In genomic region chr16:969508-970378, GRCh38 we compare ENCODE assay signal across 8 cellular contexts. TPM values are rescaled to one million over a fixed set of nuclear protein-coding genes. Genes with fewer than 3 reads are reported as not detected.
DNase-seq lines count a peak whose midpoint lies in the region; ATAC-seq and TF ChIP-seq lines count a peak whose summit lies in the region.

No MANE protein-coding gene starts in this region.

- H3K9me3 ChIP-seq in gastroesophageal sphincter = no peaks in the 10 kb centered on the region

- H3K36me3 Mint-ChIP-seq in WTC11 (peaks cover 5% of the 10 kb centered on the region), osteocyte (ENCODE audit: unreplicated experiment) (peaks cover 19% of the 10 kb centered on the region)

- WGBS in gastroesophageal sphincter (ENCODE audit: low coverage in 1 of 2), 2 donors = 40 to 49% methylated on average over 7 to 12 of the region's 53 CpGs

- H3K4me1 ChIP-seq in gastroesophageal sphincter = peaks cover 0 to 32% (median 9%) of the 10 kb centered on the region in 3 donors

- H3K36me3 ChIP-seq in gastroesophageal sphincter = peaks cover 0 to 38% of the 10 kb centered on the region in 2 donors

- H3K27ac ChIP-seq in gastroesophageal sphincter = peak overlapping the region in 3 of 4 donors; percentile 81 to 87 (median 84)

- CTCF ChIA-PET in WTC11 (lab: Charles Lee) = interaction anchor here (0.6 to 4.5 kb wide), 3 partner anchors 11 to 617 kb away, joined by 3 to 18 read pairs (median 4); partner anchors contain the start of gene SOX8

- H3K4me1 Mint-ChIP-seq in WTC11 (peaks cover 12% of the 10 kb centered on the region), osteocyte (ENCODE audit: unreplicated experiment) (peaks cover 13% of the 10 kb centered on the region)

- no peaks in the 10 kb centered on the region for H3K27me3 ChIP-seq in gastroesophageal sphincter

- peak overlapping the region; percentile 94 to 95 for H3K4me3 ChIP-seq in gastroesophageal sphincter

- no peak for TF ChIP-seq EP300 in gastroesophageal sphincter (IDR thresholded peaks at IDR 0.05)

- H3K4me3 Mint-ChIP-seq in WTC11 (peak overlapping the region; percentile 68), osteocyte (ENCODE audit: unreplicated experiment) (peak overlapping the region; percentile 76)

- no peak for TF ChIP-seq POLR2A in gastroesophageal sphincter (IDR thresholded peaks at IDR 0.05)

- H3K27ac Mint-ChIP-seq in WTC11 (no peak overlapping the region), osteocyte (ENCODE audit: unreplicated experiment) (peak overlapping the region; percentile 50)

- H3K9me3 Mint-ChIP-seq in WTC11 (no peaks in the 10 kb centered on the region; the same call in 1 of the 2 replicates), osteocyte (ENCODE audit: unreplicated experiment) (peaks cover 9% of the 10 kb centered on the region)

- POLR2A ChIA-PET in WTC11 (lab: Charles Lee) = interaction anchor here (1.8 kb wide), 1 partner anchor 12 kb away, joined by 7 read pairs; the partner anchor contains the start of gene SOX8

- ATAC-seq in WTC11 (peak; percentile 5), gastroesophageal sphincter (no peak), HG03442 (IDR thresholded peaks at IDR 0.05; ENCODE audit: unreplicated experiment) (no peak)

- peaks cover 16% of the 10 kb centered on the region for H3K27me3 Mint-ChIP-seq in WTC11 (ENCODE audit: low read depth)
- peaks cover 2% of the 10 kb centered on the region for H3K27me3 Mint-ChIP-seq in osteocyte (ENCODE audit: unreplicated experiment)

- TF ChIP-seq CTCF in WTC11 (IDR thresholded peaks at IDR 0.05) (no peak), gastroesophageal sphincter (IDR thresholded peaks at IDR 0.05) (no peak), osteocyte (IDR thresholded peaks at IDR 0.05) (no peak)

- DNase-seq in stimulated activated CD4-positive, alpha-beta T cell treated with anti-CD3 and anti-CD28 coated beads, Interleukin-15, amount 100 ng/mL, for 24 hours = peak; percentile 41
- DNase-seq in stimulated activated CD4-positive, alpha-beta T cell treated with anti-CD3 and anti-CD28 coated beads, Interleukin-2, amount 100 ng/mL, for 48 hours = no peak
- DNase-seq in WTC11 (ENCODE audit: low spot score) (peak; percentile 39), osteocyte (ENCODE audit: extremely low spot score, unreplicated experiment) (no peak), SK-N-DZ (ENCODE audit: low spot score) (no peak), NCI-H1417 treated with DMSO at 0.1 percent for 48 hours (lab: John Stamatoyannopoulos, UW) (no peak)

TF ChIP-seq in WTC11, 78 proteins besides CTCF, POLR2A, EP300 and RAD21:
- TF ChIP-seq ZNF263 (CRISPR knock-in tag; IDR thresholded peaks at IDR 0.05; ENCODE audit: low read depth) (no peak), ZBTB43 (CRISPR knock-in tag; IDR thresholded peaks at IDR 0.05) (0 out of 2 replicates have a peak, but pooled peaks have one; percentile 24)

RNA-seq across cellular contexts. Expression of gene LMF1, which starts 1.0 kb away (rescaled TPM):
- total RNA-seq in WTC11 (2021) (10.5 to 13.0 TPM (median 10.8 TPM) in 3 replicates), gastroesophageal sphincter (10 to 100 TPM; 13.7 to 57.3 (median 20.9) TPM), osteocyte (24.6 and 27.4 TPM in 2 replicates)
- polyA plus RNA-seq in SK-N-DZ (2014; cell fraction: cytosol; rRNA removed) = 5.6 and 13.6 TPM in 2 replicates
- 5.3 and 12.5 TPM in 2 replicates for polyA plus RNA-seq in SK-N-DZ (2014; cell fraction: nucleus; rRNA removed)

RNA-seq across cellular contexts. Expression of gene SOX8, which starts 11.8 kb away (rescaled TPM):
- total RNA-seq in WTC11 (2021) (10.2 to 12.3 TPM (median 10.9 TPM) in 3 replicates), gastroesophageal sphincter (1 to 10 TPM; 2.0 to 4.5 (median 3.6) TPM), osteocyte (0.27 and 0.31 TPM in 2 replicates)
- 0.09 TPM in 1 of 2 replicates, not detected in the other for polyA plus RNA-seq in SK-N-DZ (2014; cell fraction: cytosol; rRNA removed)
- 0.20 TPM in 1 of 2 replicates, not detected in the other for polyA plus RNA-seq in SK-N-DZ (2014; cell fraction: nucleus; rRNA removed)

Comparison
In these comparisons a context has a peak if more than half of its experiments do, and no peak if none do; other contexts are left out.
1. DNase-seq: peak in stimulated activated CD4-positive, alpha-beta T cell treated with anti-CD3 and anti-CD28 coated beads, Interleukin-15, amount 100 ng/mL, for 24 hours (single experiment) and WTC11 (single experiment); none in stimulated activated CD4-positive, alpha-beta T cell treated with anti-CD3 and anti-CD28 coated beads, Interleukin-2, amount 100 ng/mL, for 48 hours (0 of 2), osteocyte (single experiment), SK-N-DZ (single experiment) and NCI-H1417 treated with DMSO at 0.1 percent for 48 hours (single experiment).